Comparison of ENCODE assay signal across 19 cellular contexts in genomic region chr3:131216340-131216739, GRCh38.
DNase-seq lines count a peak whose midpoint lies in the region; ATAC-seq, FAIRE-seq and TF ChIP-seq lines count a peak whose summit lies in the region.
"Had no signal": no experiment of that assay in that cellular context is flagged by ENCODE, and none has a peak within 500 bp of the region (broad histone marks: within the 10 kb centered on the region; RNA-seq: fewer than 3 reads in every experiment).

No MANE protein-coding gene starts in this region.

- H3K27ac Mint-ChIP-seq in HFFc6 = peak overlapping the region; percentile 89; the same call in 1 of the 2 replicates
- H3K27ac Mint-ChIP-seq: activated naive CD4-positive, alpha-beta T cell treated with anti-CD3 and anti-CD28 coated beads, Interleukin-2, amount 50 U/mL, for 72 hours; naive thymus-derived CD8-positive, alpha-beta T cell had no signal

- H3K4me3 ChIP-seq in A549 = no peak overlapping the region
- no peak overlapping the region for H3K4me3 ChIP-seq in foreskin fibroblast (ENCODE audit: low read depth in 1 of 2, low read length in 2 of 2)
- H3K4me3 ChIP-seq: coronary artery, esophagus squamous epithelium, sigmoid colon, suprapubic skin had no signal

- DNase-seq in A549 (ENCODE audit: low read depth in 1 of 2, low spot score in 1 of 2) (no peak), HFFc6 (no peak), foreskin fibroblast (peak; percentile 7 to 42), RCC 7860 (ENCODE audit: low spot score) (no peak), G401 (ENCODE audit: low spot score) (no peak), globus pallidus (ENCODE audit: low spot score) (no peak)
- DNase-seq: activated CD4-positive, alpha-beta T cell treated with anti-CD3 and anti-CD28 coated beads for 4 hours; esophagus squamous epithelium; GOT3; naive thymus-derived CD8-positive, alpha-beta T cell; NCI-H748 treated with DMSO at 0.1 percent for 48 hours; sigmoid colon had no signal

- no peak for TF ChIP-seq CTCF in A549 (IDR thresholded peaks at IDR 0.05)
- TF ChIP-seq CTCF in HFFc6 (IDR thresholded peaks at IDR 0.05) = no peak
- no peak for TF ChIP-seq CTCF in foreskin fibroblast (IDR thresholded peaks at IDR 0.05; ENCODE audit: low read depth, low read length)

- no peaks in the 10 kb centered on the region; the same call in 1 of the 2 replicates for H3K9me3 Mint-ChIP-seq in HFFc6

- FAIRE-seq in A549 (lab: Jason Lieb, UNC) (no peak), RCC 7860 (lab: Jason Lieb, UNC) (no peak)
- FAIRE-seq: D721Med had no signal

- no peaks in the 10 kb centered on the region; the same call in 1 of the 2 replicates for H3K27me3 Mint-ChIP-seq in HFFc6 (ENCODE audit: insufficient read depth)

- no peak for TF ChIP-seq POLR2A in A549 (IDR thresholded peaks at IDR 0.05; ENCODE audit: low read length)

- ATAC-seq in A549 = no peak
- peak; percentile 30; the same call in 2 of the 3 replicates for ATAC-seq in SK-N-SH treated with all-trans-retinoic acid at 6 μM for 48 hours
- no peak for ATAC-seq in HG02588 (IDR thresholded peaks at IDR 0.05; ENCODE audit: unreplicated experiment)
- ATAC-seq: naive thymus-derived CD8-positive, alpha-beta T cell had no signal

- no peak overlapping the region for H3K4me3 Mint-ChIP-seq in HFFc6
- H3K4me3 Mint-ChIP-seq: naive thymus-derived CD8-positive, alpha-beta T cell had no signal

- H3K36me3 Mint-ChIP-seq in HFFc6 (ENCODE audit: low read depth) = no peaks in the 10 kb centered on the region; the same call in 1 of the 2 replicates

- WGBS in A549 (ENCODE audit: missing lambda C conversion rate) = 94% methylated on average over 1 of the region's 1 CpG

- peaks cover 36% of the 10 kb centered on the region for H3K4me1 Mint-ChIP-seq in HFFc6 (ENCODE audit: low read depth)
- H3K4me1 Mint-ChIP-seq: naive thymus-derived CD8-positive, alpha-beta T cell had no signal

- H3K4me2 ChIP-seq in A549 = peak overlapping the region; percentile 19; the same call in 1 of the 3 replicates

- H3K4me1 ChIP-seq in A549 = peaks cover 24% of the 10 kb centered on the region

- TF ChIP-seq EP300 in A549 (IDR thresholded peaks at IDR 0.05) = no peak

- TF ChIP-seq RAD21 in A549 (conservative IDR thresholded peaks at IDR 0.05 in 1 of 2, IDR thresholded peaks at IDR 0.05 in 1 of 2) = no peak

- in situ Hi-C loops in G401 (cut with HindIII; ENCODE audit: low sequenced_read_pairs) = no loop called here

- CTCF ChIA-PET in A549 (lab: Yijun Ruan, JAX) = no interaction called here

- POLR2A ChIA-PET in A549 (lab: Yijun Ruan, JAX) = no interaction called here

- H3K9me3 ChIP-seq in A549 = no peaks in the 10 kb centered on the region
- H3K9me3 ChIP-seq: esophagus squamous epithelium, suprapubic skin had no signal

- H3K27ac ChIP-seq in A549 = peak overlapping the region in 1 of 2 experiments; percentile 70; a peak in 1 of 6 replicates
- H3K27ac ChIP-seq: C4-2B, esophagus squamous epithelium, sigmoid colon, suprapubic skin had no signal

TF ChIP-seq in A549, 52 proteins besides CTCF, POLR2A, EP300 and RAD21:
- TF ChIP-seq CHD4 (IDR thresholded peaks at IDR 0.05; ENCODE audit: borderline replicate concordance) (no peak), ZSCAN20 (CRISPR knock-in tag; IDR thresholded peaks at IDR 0.05) (no peak), HOXB13 (CRISPR knock-in tag; IDR thresholded peaks at IDR 0.05; ENCODE audit: low read depth) (no peak), EHF (CRISPR knock-in tag; IDR thresholded peaks at IDR 0.05) (no peak), E2F6 (IDR thresholded peaks at IDR 0.05; ENCODE audit: borderline replicate concordance, low read depth) (no peak), CBX8 (IDR thresholded peaks at IDR 0.05) (no peak), PHF8 (IDR thresholded peaks at IDR 0.05; ENCODE audit: borderline replicate concordance, low read depth) (no peak), HES2 (IDR thresholded peaks at IDR 0.05) (no peak), HOXA7 (CRISPR knock-in tag; IDR thresholded peaks at IDR 0.05) (no peak), RNF2 (IDR thresholded peaks at IDR 0.05; ENCODE audit: borderline replicate concordance, low read depth) (no peak), BHLHE40 (IDR thresholded peaks at IDR 0.05; ENCODE audit: low read depth, low read length) (no peak), ZC3H11A (IDR thresholded peaks at IDR 0.05) (no peak), BCL3 (IDR thresholded peaks at IDR 0.05) (no peak), RCOR1 (IDR thresholded peaks at IDR 0.05; ENCODE audit: low read depth, low read length) (no peak), CEBPB (IDR thresholded peaks at IDR 0.05) (no peak)

TF ChIP-seq in SK-N-SH treated with all-trans-retinoic acid at 6 μM for 48 hours, 23 proteins besides CTCF, POLR2A, EP300 and RAD21:
- no peak for TF ChIP-seq ARNTL (CRISPR knock-in tag; IDR thresholded peaks at IDR 0.05; ENCODE audit: borderline replicate concordance, low read depth)

Comparison
In these comparisons a context has a peak if more than half of its experiments do, and no peak if none do; other contexts are left out.
1. DNase-seq: peak in foreskin fibroblast (2 of 2); none in A549 (0 of 2), HFFc6 (single experiment), RCC 7860 (single experiment), G401 (single experiment) and globus pallidus (single experiment).